ENCODE assay signal across 23 cellular contexts in genomic region chr7:119999743-120000475, GRCh38.
"Had no signal": no experiment of that assay in that cellular context is flagged by ENCODE, and none has a peak within 500 bp of the region (broad histone marks: within the 10 kb centered on the region; RNA-seq: fewer than 3 reads in every experiment).

No MANE protein-coding gene starts in this region.

- H3K4me2 ChIP-seq: neural progenitor cell had no signal

- H3K36me3 Mint-ChIP-seq: activated naive CD4-positive, alpha-beta T cell treated with anti-CD3 and anti-CD28 coated beads, Interleukin-2, amount 50 U/mL, for 24 hours; neural progenitor cell had no signal

- H3K9me3 Mint-ChIP-seq: activated naive CD4-positive, alpha-beta T cell treated with anti-CD3 and anti-CD28 coated beads, Interleukin-2, amount 50 U/mL, for 24 hours; neural progenitor cell had no signal

- H3K27me3 Mint-ChIP-seq: activated naive CD4-positive, alpha-beta T cell treated with anti-CD3 and anti-CD28 coated beads, Interleukin-2, amount 50 U/mL, for 24 hours; central memory CD8-positive, alpha-beta T cell had no signal

- H3K4me3 ChIP-seq: adrenal gland, body of pancreas, esophagus muscularis mucosa, lower lobe of right lung, neural progenitor cell, ovary, psoas muscle, skin epidermis, tibial artery had no signal

- H3K4me1 ChIP-seq: adrenal gland, body of pancreas, esophagus muscularis mucosa, lower lobe of right lung, neural progenitor cell, psoas muscle, tibial artery had no signal

- DNase-seq: activated CD4-positive, alpha-beta T cell treated with anti-CD3 and anti-CD28 coated beads, Interleukin-2, amount 50 U/mL, for 4 hours; activated gamma-delta T cell; adrenal gland; body of pancreas; cortex of kidney; effector CD4-positive, alpha-beta T cell; glutamatergic neuron; hippocampal formation; islet precursor cell; lower lobe of right lung; midbrain; ovary; psoas muscle; right cardiac atrium; stimulated activated naive CD8-positive, alpha-beta T cell treated with anti-CD3 and anti-CD28 coated beads, Interleukin-15, Interleukin-2, amounts not matched to agents 100 U/mL and 50 U/mL, for 24 hours; substantia nigra; tibial artery had no signal

- H2AFZ ChIP-seq: neural progenitor cell had no signal

- H3K9me3 ChIP-seq: adrenal gland, body of pancreas, esophagus muscularis mucosa, lower lobe of right lung, ovary, psoas muscle, tibial artery had no signal

- H3K4me1 Mint-ChIP-seq: activated naive CD4-positive, alpha-beta T cell treated with anti-CD3 and anti-CD28 coated beads, Interleukin-2, amount 50 U/mL, for 24 hours; central memory CD8-positive, alpha-beta T cell; neural progenitor cell had no signal

- H3K9ac ChIP-seq: neural progenitor cell had no signal

- H3K36me3 ChIP-seq: adrenal gland, esophagus muscularis mucosa, lower lobe of right lung, neural progenitor cell, ovary, tibial artery had no signal

- H3K4me3 Mint-ChIP-seq: activated naive CD4-positive, alpha-beta T cell treated with anti-CD3 and anti-CD28 coated beads, Interleukin-2, amount 50 U/mL, for 24 hours; central memory CD8-positive, alpha-beta T cell; neural progenitor cell had no signal

- H3K27me3 ChIP-seq: adrenal gland, body of pancreas, esophagus muscularis mucosa, neural progenitor cell, ovary, tibial artery had no signal

- FAIRE-seq: TTC549 had no signal

- ATAC-seq: body of pancreas; lower lobe of right lung; psoas muscle; right cardiac atrium; stimulated activated naive CD8-positive, alpha-beta T cell treated with anti-CD3 and anti-CD28 coated beads, Interleukin-15, Interleukin-2, amounts not matched to agents 100 U/mL and 50 U/mL, for 24 hours had no signal

- H3K27ac Mint-ChIP-seq: activated naive CD4-positive, alpha-beta T cell treated with anti-CD3 and anti-CD28 coated beads, Interleukin-2, amount 50 U/mL, for 24 hours; neural progenitor cell had no signal

- H3K27ac ChIP-seq: adrenal gland, body of pancreas, esophagus muscularis mucosa, lower lobe of right lung, neural progenitor cell, ovary, psoas muscle, skin epidermis, tibial artery had no signal
